Comparison of ENCODE assay signal across 36 cellular contexts in genomic region chr5:116629168-116629567, GRCh38. TPM values are rescaled to one million over a fixed set of nuclear protein-coding genes. Genes with fewer than 3 reads are reported as not detected.
"Had no signal": no experiment of that assay in that cellular context is flagged by ENCODE, and none has a peak within 500 bp of the region (broad histone marks: within the 10 kb centered on the region; RNA-seq: fewer than 3 reads in every experiment).

No MANE protein-coding gene starts in this region.

- ATAC-seq: activated CD4-positive, CD25-positive, alpha-beta regulatory T cell treated with anti-CD3 and anti-CD28 coated beads, Interleukin-2, amount 50 U/mL, for 24 hours; gastroesophageal sphincter; left lung; lower lobe of right lung; natural killer cell; psoas muscle had no signal

- H3K4me1 Mint-ChIP-seq: activated CD4-positive, alpha-beta T cell treated with anti-CD3 and anti-CD28 coated beads, Interleukin-2, amount 10 ng/mL, durations not matched to agents 24 days and 14 days; activated naive CD8-positive, alpha-beta T cell treated with anti-CD3 and anti-CD28 coated beads for 36 hours; natural killer cell; stimulated activated effector memory CD8-positive, alpha-beta T cell treated with anti-CD3 and anti-CD28 coated beads, Interleukin-12 subunit alpha, Interleukin-12 subunit beta, amount 100 ng/mL, for 72 hours had no signal

- H3K27me3 Mint-ChIP-seq: activated CD4-positive, alpha-beta T cell treated with anti-CD3 and anti-CD28 coated beads, Interleukin-2, amount 10 ng/mL, durations not matched to agents 24 days and 14 days; activated naive CD8-positive, alpha-beta T cell treated with anti-CD3 and anti-CD28 coated beads for 36 hours had no signal

- H3K36me3 ChIP-seq: adrenal gland, cardiac muscle cell, colonic mucosa, gastroesophageal sphincter, left lung, lower lobe of right lung, neural progenitor cell, sigmoid colon, thoracic aorta had no signal

- H3K27me3 ChIP-seq: adrenal gland, cardiac muscle cell, colonic mucosa, gastroesophageal sphincter, hepatocyte, left lung, neural progenitor cell, sigmoid colon had no signal

- H3K4me2 ChIP-seq: hepatocyte, neural progenitor cell had no signal

- H3K9me3 Mint-ChIP-seq: activated CD4-positive, alpha-beta memory T cell treated with anti-CD3 and anti-CD28 coated beads for 36 hours; activated CD4-positive, alpha-beta T cell treated with anti-CD3 and anti-CD28 coated beads, Interleukin-2, amount 10 ng/mL, durations not matched to agents 24 days and 14 days; activated naive CD4-positive, alpha-beta T cell treated with anti-CD3 and anti-CD28 coated beads for 36 hours; activated naive CD8-positive, alpha-beta T cell treated with anti-CD3 and anti-CD28 coated beads for 36 hours; activated T-helper 1 cell treated with anti-CD3 and anti-CD28 coated beads, Interleukin-12 subunit alpha, Interleukin-12 subunit beta, Interleukin-2, Interleukin-4 antibody, amounts not matched to agents 30 ng/mL and 10 ng/mL and 1 ng/mL, durations not matched to agents 14 hours and 24 hours and 36 hours; stimulated activated effector memory CD8-positive, alpha-beta T cell treated with anti-CD3 and anti-CD28 coated beads, Interleukin-12 subunit alpha, Interleukin-12 subunit beta, amount 100 ng/mL, for 72 hours; stimulated activated naive CD8-positive, alpha-beta T cell treated with anti-CD3 and anti-CD28 coated beads, Interleukin-15, Interleukin-2, amounts not matched to agents 100 ng/mL and 50 ng/mL, for 24 hours had no signal

- H3K27ac Mint-ChIP-seq: activated CD4-positive, alpha-beta memory T cell treated with anti-CD3 and anti-CD28 coated beads for 36 hours; activated CD4-positive, alpha-beta T cell treated with anti-CD3 and anti-CD28 coated beads, Interleukin-2, amount 10 ng/mL, durations not matched to agents 24 days and 14 days; activated naive CD4-positive, alpha-beta T cell treated with anti-CD3 and anti-CD28 coated beads for 36 hours; activated naive CD8-positive, alpha-beta T cell treated with anti-CD3 and anti-CD28 coated beads for 36 hours; activated T-helper 1 cell treated with anti-CD3 and anti-CD28 coated beads, Interleukin-12 subunit alpha, Interleukin-12 subunit beta, Interleukin-2, Interleukin-4 antibody, amounts not matched to agents 30 ng/mL and 10 ng/mL and 1 ng/mL, durations not matched to agents 14 hours and 24 hours and 36 hours; brain; natural killer cell; neural progenitor cell; stimulated activated effector memory CD8-positive, alpha-beta T cell treated with anti-CD3 and anti-CD28 coated beads, Interleukin-12 subunit alpha, Interleukin-12 subunit beta, amount 100 ng/mL, for 72 hours; stimulated activated naive CD8-positive, alpha-beta T cell treated with anti-CD3 and anti-CD28 coated beads, Interleukin-15, Interleukin-2, amounts not matched to agents 100 ng/mL and 50 ng/mL, for 24 hours had no signal

- DNase-seq: activated CD4-positive, alpha-beta memory T cell treated with anti-CD3 and anti-CD28 coated beads for 36 hours; activated CD4-positive, alpha-beta T cell treated with anti-CD3 and anti-CD28 coated beads, Interleukin-2, amount 10 ng/mL, durations not matched to agents 24 days and 14 days; activated CD8-positive, alpha-beta memory T cell treated with anti-CD3 and anti-CD28 coated beads, Interleukin-2, amount 50 U/mL, for 4 hours; activated effector memory CD4-positive, alpha-beta T cell treated with anti-CD3 and anti-CD28 coated beads, Interleukin-2, amount 50 U/mL, for 16 hours; activated naive CD4-positive, alpha-beta T cell treated with anti-CD3 and anti-CD28 coated beads for 36 hours; activated naive CD8-positive, alpha-beta T cell treated with anti-CD3 and anti-CD28 coated beads for 36 hours; activated T-cell treated with anti-CD3 and anti-CD28 coated beads, Interleukin-2, amount 50 U/mL, for 1 hour; adrenal gland; aorta; cerebellar nuclear complex; colonic mucosa; effector memory CD4-positive, alpha-beta T cell; erythroblast; left lung; lower lobe of right lung; mesenchymal stem cell; natural killer cell; occipital lobe; psoas muscle; sigmoid colon; small intestine; stimulated activated CD4-positive, alpha-beta T cell treated with anti-CD3 and anti-CD28 coated beads, Interleukin-4, amount 100 ng/mL, for 24 hours; T-helper 9 cell had no signal

- H3K9me3 ChIP-seq: adrenal gland, colonic mucosa, gastroesophageal sphincter, left lung, lower lobe of right lung, psoas muscle, sigmoid colon, thoracic aorta had no signal

- H3K4me3 Mint-ChIP-seq: activated CD4-positive, alpha-beta memory T cell treated with anti-CD3 and anti-CD28 coated beads for 36 hours; activated CD4-positive, alpha-beta T cell treated with anti-CD3 and anti-CD28 coated beads, Interleukin-2, amount 10 ng/mL, durations not matched to agents 24 days and 14 days; activated naive CD4-positive, alpha-beta T cell treated with anti-CD3 and anti-CD28 coated beads for 36 hours; activated naive CD8-positive, alpha-beta T cell treated with anti-CD3 and anti-CD28 coated beads for 36 hours; activated T-helper 1 cell treated with anti-CD3 and anti-CD28 coated beads, Interleukin-12 subunit alpha, Interleukin-12 subunit beta, Interleukin-2, Interleukin-4 antibody, amounts not matched to agents 30 ng/mL and 10 ng/mL and 1 ng/mL, durations not matched to agents 14 hours and 24 hours and 36 hours; brain; natural killer cell; neural progenitor cell; stimulated activated effector memory CD8-positive, alpha-beta T cell treated with anti-CD3 and anti-CD28 coated beads, Interleukin-12 subunit alpha, Interleukin-12 subunit beta, amount 100 ng/mL, for 72 hours; stimulated activated naive CD8-positive, alpha-beta T cell treated with anti-CD3 and anti-CD28 coated beads, Interleukin-15, Interleukin-2, amounts not matched to agents 100 ng/mL and 50 ng/mL, for 24 hours had no signal

- H3K4me1 ChIP-seq: colonic mucosa had no signal

- H3K36me3 Mint-ChIP-seq: activated CD4-positive, alpha-beta memory T cell treated with anti-CD3 and anti-CD28 coated beads for 36 hours; activated naive CD8-positive, alpha-beta T cell treated with anti-CD3 and anti-CD28 coated beads for 36 hours; brain; natural killer cell; neural progenitor cell; stimulated activated effector memory CD8-positive, alpha-beta T cell treated with anti-CD3 and anti-CD28 coated beads, Interleukin-12 subunit alpha, Interleukin-12 subunit beta, amount 100 ng/mL, for 72 hours had no signal

- H3K4me3 ChIP-seq: adrenal gland, cardiac muscle cell, colonic mucosa, gastroesophageal sphincter, hepatocyte, left lung, lower lobe of right lung, neural progenitor cell, psoas muscle, sigmoid colon, thoracic aorta had no signal

- H3K79me2 ChIP-seq: hepatocyte, parathyroid adenoma had no signal

- H3K27ac ChIP-seq: adrenal gland, cardiac muscle cell, colonic mucosa, gastroesophageal sphincter, hepatocyte, left lung, lower lobe of right lung, neural progenitor cell, parathyroid adenoma, psoas muscle, sigmoid colon, thoracic aorta, VCaP had no signal

- H3K9ac ChIP-seq: neural progenitor cell, parathyroid adenoma had no signal

RNA-seq across cellular contexts. Expression of gene SEMA6A, which starts 54.5 kb away (rescaled TPM):
- total RNA-seq: activated CD4-positive, alpha-beta memory T cell treated with anti-CD3 and anti-CD28 coated beads for 36 hours; activated CD8-positive, alpha-beta memory T cell treated with anti-CD3 and anti-CD28 coated beads for 36 hours; activated naive CD8-positive, alpha-beta T cell treated with anti-CD3 and anti-CD28 coated beads for 36 hours; natural killer cell had no signal
